ENCODE assay signal across 8 cellular contexts in the genomic region with DNA sequence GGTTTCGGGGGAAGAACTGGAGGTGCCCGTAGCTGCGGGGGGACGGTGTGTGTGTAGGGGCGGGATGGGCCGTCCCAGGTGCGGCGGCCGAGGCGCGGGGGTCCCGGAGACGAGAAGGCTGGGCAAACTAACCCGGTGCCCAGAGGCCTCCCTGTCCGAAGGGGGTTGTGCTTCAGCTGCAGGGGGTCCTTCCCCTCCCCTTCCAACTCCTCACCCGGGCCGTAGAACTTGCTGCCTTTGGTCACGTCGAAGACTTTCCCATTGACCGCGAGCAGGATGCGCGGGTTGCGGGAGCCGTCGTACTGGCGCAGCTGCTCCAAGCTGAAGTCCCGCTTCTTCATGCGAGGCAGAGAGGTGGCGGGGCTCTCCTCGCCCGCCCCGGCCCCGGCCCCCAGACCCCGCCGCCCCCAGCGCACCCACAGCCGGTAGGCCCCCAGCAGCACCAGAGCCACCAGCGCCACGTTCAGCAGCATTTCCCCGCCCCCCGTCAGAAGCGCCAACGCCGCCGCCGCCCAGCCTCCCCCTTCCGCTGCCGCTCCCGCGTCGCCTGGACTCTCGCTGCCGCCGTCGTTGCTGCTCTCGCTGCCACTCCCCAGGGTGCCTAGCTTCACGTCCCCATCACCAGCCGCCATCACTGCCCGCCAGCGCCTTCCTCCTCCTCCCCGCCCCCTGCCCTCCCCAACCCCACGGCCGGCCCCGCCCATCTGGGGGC. TPM values are rescaled to one million over a fixed set of nuclear protein-coding genes. Genes with fewer than 3 reads are reported as not detected.
DNase-seq lines count a peak whose midpoint lies in the region; TF ChIP-seq lines count a peak whose summit lies in the region.

A gene with protein sequence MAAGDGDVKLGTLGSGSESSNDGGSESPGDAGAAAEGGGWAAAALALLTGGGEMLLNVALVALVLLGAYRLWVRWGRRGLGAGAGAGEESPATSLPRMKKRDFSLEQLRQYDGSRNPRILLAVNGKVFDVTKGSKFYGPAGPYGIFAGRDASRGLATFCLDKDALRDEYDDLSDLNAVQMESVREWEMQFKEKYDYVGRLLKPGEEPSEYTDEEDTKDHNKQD (minus strand): TSS at position 655 of the 712 bp plus-strand sequence. CDS start 23 bp downstream, at position 632.

- H3K4me1 Mint-ChIP-seq in HFFc6 (ENCODE audit: low read depth) = peaks cover 39% of the 10 kb centered on the region

- H3K4me2 ChIP-seq in OCI-LY1 (ENCODE audit: low read length) = peak within 1 kb of the TSS; percentile 90

- H3K9me2 ChIP-seq in OCI-LY1 (ENCODE audit: low read depth, low read length) = no peaks in the 10 kb centered on the region

- no peaks in the 10 kb centered on the region for H3K9me3 Mint-ChIP-seq in HFFc6

- H3K27me3 ChIP-seq in OCI-LY1 (ENCODE audit: insufficient read depth, low read length) (no peaks in the 10 kb centered on the region), brain microvascular endothelial cell (replicated peaks) (no peaks in the 10 kb centered on the region), spleen (replicated peaks in 1 of 7) (no peaks in the 10 kb centered on the region)

- peaks cover 3% of the 10 kb centered on the region; the same call in 1 of the 2 replicates for H4K20me1 ChIP-seq in OCI-LY1 (ENCODE audit: insufficient read depth, low read length)

- no peaks in the 10 kb centered on the region for H3F3A ChIP-seq in OCI-LY1 (ENCODE audit: insufficient read depth, low read length)

- intact Hi-C loops in spleen (cut with DNase I; ENCODE audit: low total_unique reads) = no loop called here

- H3K4me3 ChIP-seq in OCI-LY1 (ENCODE audit: low read depth, low read length, poor library complexity, severe bottlenecking) (peak within 1 kb of the TSS; percentile 70), brain microvascular endothelial cell (ENCODE audit: low read depth, low read length) (peak within 1 kb of the TSS; percentile 85), spleen (peak within 1 kb of the TSS; percentile 78 to 97 (median 90))

- 0 out of 2 replicates have a peak within 1 kb of the TSS, but pooled peaks have one; percentile 49 for H2AFZ ChIP-seq in OCI-LY1 (ENCODE audit: low read length)

- peaks cover 44% of the 10 kb centered on the region for H3K79me2 ChIP-seq in OCI-LY1 (ENCODE audit: insufficient read depth, low read length)

- peaks cover 30% of the 10 kb centered on the region for H3K4me1 ChIP-seq in OCI-LY1 (ENCODE audit: insufficient read depth, low read length, severe bottlenecking)
- H3K4me1 ChIP-seq in spleen = peaks cover 15 to 53% (median 38%) of the 10 kb centered on the region in 6 donors

- H3K27ac ChIP-seq in OCI-LY1 (ENCODE audit: low read depth, low read length, poor library complexity, severe bottlenecking) (peak within 1 kb of the TSS; percentile 61), brain microvascular endothelial cell (peak within 1 kb of the TSS; percentile 92), spleen (peak within 1 kb of the TSS; percentile 89 to 96 (median 92))

- peak within 1 kb of the TSS; percentile 83 for H3K9ac ChIP-seq in OCI-LY1 (ENCODE audit: low read length)

- TF ChIP-seq POLR2A in spleen (IDR thresholded peaks at IDR 0.05) = peak in 1 of 3 donors; percentile 41

- no peak for TF ChIP-seq CTCF in HFFc6 (IDR thresholded peaks at IDR 0.05)
- TF ChIP-seq CTCF in OCI-LY1 (IDR thresholded peaks at IDR 0.05; ENCODE audit: low read length) = no peak
- TF ChIP-seq CTCF in brain microvascular endothelial cell (IDR thresholded peaks at IDR 0.05; ENCODE audit: low read depth, low read length, missing control alignments) = no peak
- no peak for TF ChIP-seq CTCF in spleen (IDR thresholded peaks at IDR 0.05 in 8 of 11, conservative IDR thresholded peaks at IDR 0.05 in 3 of 11)

- DNase-seq in NCI-H345 (lab: John Stamatoyannopoulos, UW) (peak; percentile 21), NCI-H345 treated with DMSO at 0.1 percent for 48 hours (lab: John Stamatoyannopoulos, UW; ENCODE audit: unreplicated experiment) (no peak), HFFc6 (peak; percentile 17), brain microvascular endothelial cell (peak; percentile 24), islet precursor cell (peak; percentile 73), spleen (no peak), HCEC 1CT (no peak)

- in situ Hi-C loops in brain microvascular endothelial cell (cut with HindIII; ENCODE audit: low pct_ligation_motif_present, low sequenced_read_pairs) = no loop called here

- WGBS in spleen, 5 donors = 0 to 1% (median 1%) methylated on average over 31 to 65 of the region's 65 CpGs

- peak within 1 kb of the TSS; percentile 95 for H3K4me3 Mint-ChIP-seq in HFFc6

- H3K27me3 Mint-ChIP-seq in HFFc6 (ENCODE audit: insufficient read depth) = no peaks in the 10 kb centered on the region; the same call in none of the 2 replicates

- H3K36me3 Mint-ChIP-seq in HFFc6 (ENCODE audit: low read depth) = peaks cover 42% of the 10 kb centered on the region

- H3K36me3 ChIP-seq in OCI-LY1 (ENCODE audit: insufficient read depth, low read length) = peaks cover 26% of the 10 kb centered on the region
- peaks cover 2% of the 10 kb centered on the region for H3K36me3 ChIP-seq in brain microvascular endothelial cell (replicated peaks)
- H3K36me3 ChIP-seq in spleen = peaks cover 0 to 11% (median 0%) of the 10 kb centered on the region in 6 donors

- peak within 1 kb of the TSS; percentile 88 for H3K27ac Mint-ChIP-seq in HFFc6

- H3K9me3 ChIP-seq in OCI-LY1 (ENCODE audit: low read length) (no peaks in the 10 kb centered on the region), spleen (no peaks in the 10 kb centered on the region)

RNA-seq across cellular contexts. Expression of the gene that starts here (rescaled TPM):
- total RNA-seq in HFFc6 (2021; fragmentation: NEBNext Ultra II Directional; extraction: Animal tissue kit (Norgen Biotek cat#: 25700)) = 100 to 1,000 TPM; 116 to 185 (median 129) TPM
- 10 to 100 TPM; 22.2 to 46.8 (median 33.9) TPM for total RNA-seq in spleen
- polyA plus RNA-seq in spleen = 10 to 100 TPM; 13.8 to 19.5 (median 18.0) TPM

Comparison
In these comparisons a context has a peak if more than half of its experiments do, and no peak if none do; other contexts are left out.
1. DNase-seq: peak in NCI-H345 (single experiment), HFFc6 (single experiment), brain microvascular endothelial cell (single experiment) and islet precursor cell (single experiment); none in NCI-H345 treated with DMSO at 0.1 percent for 48 hours (single experiment), spleen (single experiment) and HCEC 1CT (single experiment).
2. Peak in every context shown above with its lines, with median percentiles within 50 percentile points of each other: H3K27ac ChIP-seq and H3K4me3 ChIP-seq.